In genomic region chr20:58421497-58421850, GRCh38 we compare ENCODE assay signal across 15 cellular contexts. TPM values are rescaled to one million over a fixed set of nuclear protein-coding genes. Genes with fewer than 3 reads are reported as not detected.
DNase-seq lines count a peak whose midpoint lies in the region; ATAC-seq, FAIRE-seq and TF ChIP-seq lines count a peak whose summit lies in the region.
"Had no signal": no experiment of that assay in that cellular context is flagged by ENCODE, and none has a peak within 500 bp of the region (broad histone marks: within the 10 kb centered on the region; RNA-seq: fewer than 3 reads in every experiment).

No MANE protein-coding gene starts in this region.

- peaks cover 13% of the 10 kb centered on the region for H3K36me3 ChIP-seq in astrocyte (ENCODE audit: insufficient read depth, low read length)
- H3K36me3 ChIP-seq in thyroid gland: no peaks in the 10 kb centered on the region

- intact Hi-C loops in thyroid gland (cut with DNase I) (no loop called here), Right ventricle myocardium inferior (cut with DNase I) (no loop called here)

- H3K4me3 ChIP-seq in astrocyte (ENCODE audit: insufficient read depth, low read depth, low read length) (no peak overlapping the region), thyroid gland (replicated peaks in 1 of 3) (no peak overlapping the region)
- H3K4me3 ChIP-seq: GM12878, GM23248 had no signal

- H3K27me3 Mint-ChIP-seq in astrocyte (ENCODE audit: low read depth, unreplicated experiment): no peaks in the 10 kb centered on the region
- H3K27me3 Mint-ChIP-seq: CD4-positive, CD25-positive, alpha-beta regulatory T cell had no signal

- ATAC-seq in left lobe of liver: peak; percentile 58
- no peak for ATAC-seq in HG03108 (IDR thresholded peaks at IDR 0.05; ENCODE audit: unreplicated experiment)
- no peak for ATAC-seq in Right ventricle myocardium inferior
- ATAC-seq: GM12878 had no signal

- FAIRE-seq in astrocyte (lab: Jason Lieb, UNC): no peak
- FAIRE-seq: GM12878 had no signal

- no peak overlapping the region for H3K27ac ChIP-seq in astrocyte (ENCODE audit: low read depth, low read length)
- peak overlapping the region; percentile 20 to 85 (median 69) for H3K27ac ChIP-seq in thyroid gland
- H3K27ac ChIP-seq: GM23248 had no signal

- H4K20me1 ChIP-seq in astrocyte (ENCODE audit: insufficient read depth, low read length): peaks cover 76% of the 10 kb centered on the region

- no peak overlapping the region for H3K4me2 ChIP-seq in astrocyte (ENCODE audit: low read length)

- H3K27me3 ChIP-seq in astrocyte (ENCODE audit: insufficient read depth, low read length) (no peaks in the 10 kb centered on the region), thyroid gland (no peaks in the 10 kb centered on the region)

- no peaks in the 10 kb centered on the region for H3K9me3 Mint-ChIP-seq in astrocyte (ENCODE audit: unreplicated experiment)
- H3K9me3 Mint-ChIP-seq: CD4-positive, CD25-positive, alpha-beta regulatory T cell had no signal

- TF ChIP-seq POLR2A in thyroid gland (IDR thresholded peaks at IDR 0.05): no peak

- peaks cover 89% of the 10 kb centered on the region for H3K79me2 ChIP-seq in astrocyte (ENCODE audit: insufficient read depth, low read length)

- DNase-seq in EH (ENCODE audit: low read depth): peak; percentile 12
- no peak for DNase-seq in astrocyte (ENCODE audit: low read depth)
- DNase-seq in left lobe of liver (ENCODE audit: low spot score): no peak
- DNase-seq in thyroid gland: no peak
- no peak for DNase-seq in Right ventricle myocardium inferior (ENCODE audit: missing footprints)
- no peak for DNase-seq in A172 (ENCODE audit: low spot score)
- DNase-seq: CD4-positive, CD25-positive, alpha-beta regulatory T cell; DND-41; GDM1; NCI-H187; NCI-H69; RPMI8226 had no signal

- peaks cover 12% of the 10 kb centered on the region for H3K36me3 Mint-ChIP-seq in astrocyte (ENCODE audit: low read depth, unreplicated experiment)

- H3K4me1 Mint-ChIP-seq in astrocyte (ENCODE audit: low read depth, unreplicated experiment): peaks cover 26% of the 10 kb centered on the region

- no peak overlapping the region for H2AFZ ChIP-seq in astrocyte (ENCODE audit: low read depth, low read length)
- H2AFZ ChIP-seq: GM23248 had no signal

- peaks cover 9% of the 10 kb centered on the region for H3K4me1 ChIP-seq in astrocyte (ENCODE audit: insufficient read depth, low read length)
- H3K4me1 ChIP-seq in thyroid gland: peaks cover 52 to 69% of the 10 kb centered on the region in 2 donors

- H3K27ac Mint-ChIP-seq in astrocyte (ENCODE audit: unreplicated experiment): peak overlapping the region; percentile 92
- H3K27ac Mint-ChIP-seq: CD4-positive, CD25-positive, alpha-beta regulatory T cell had no signal

- H3K9ac ChIP-seq in astrocyte (ENCODE audit: low read length): no peak overlapping the region
- H3K9ac ChIP-seq: GM23248 had no signal

- 39% methylated on average over 1 of the region's 1 CpG for WGBS in thyroid gland, 2 donors

- H3K4me3 Mint-ChIP-seq in astrocyte (ENCODE audit: unreplicated experiment): no peak overlapping the region
- H3K4me3 Mint-ChIP-seq: CD4-positive, CD25-positive, alpha-beta regulatory T cell had no signal

- no peaks in the 10 kb centered on the region for H3K9me3 ChIP-seq in astrocyte (ENCODE audit: insufficient read depth, low read depth, low read length)
- no peaks in the 10 kb centered on the region for H3K9me3 ChIP-seq in thyroid gland

- TF ChIP-seq CTCF in astrocyte (IDR thresholded peaks at IDR 0.05; ENCODE audit: insufficient read depth, low read depth, low read length): no peak
- no peak for TF ChIP-seq CTCF in thyroid gland (IDR thresholded peaks at IDR 0.05)

RNA-seq across cellular contexts. Expression of gene VAPB, which starts 32.4 kb away (rescaled TPM):
- total RNA-seq in astrocyte (57.6 and 61.5 TPM in 2 replicates), left lobe of liver (41.6 TPM), thyroid gland (10 to 100 TPM; 37.8 to 53.3 (median 39.2) TPM), Right ventricle myocardium inferior (72.4 TPM)
- 9.2 and 10.0 TPM in 2 replicates for total RNA-seq in A172 (2014; rRNA removed; shearing (Covaris generic))
